ENCODE assay signal across 9 cellular contexts in genomic region chr7:2404714-2405119, GRCh38. TPM values are rescaled to one million over a fixed set of nuclear protein-coding genes. Genes with fewer than 3 reads are reported as not detected.
DNase-seq lines count a peak whose midpoint lies in the region; ATAC-seq and TF ChIP-seq lines count a peak whose summit lies in the region.
"Had no signal": no experiment of that assay in that cellular context is flagged by ENCODE, and none has a peak within 500 bp of the region (broad histone marks: within the 10 kb centered on the region; RNA-seq: fewer than 3 reads in every experiment).

No MANE protein-coding gene starts in this region.

- H3K9ac ChIP-seq in colonic mucosa (ENCODE audit: low read depth in 2 of 2, low read length in 2 of 2) = peak overlapping the region; percentile 26 to 70

- POLR2A ChIA-PET in naive thymus-derived CD8-positive, alpha-beta T cell (lab: Charles Lee) = interaction anchor here (1.0 to 3.0 kb wide), 4 partner anchors 9 to 107 kb away, joined by 3 to 11 read pairs (median 4); partner anchors contain the start of gene EIF3B

- no peak for ATAC-seq in naive thymus-derived CD8-positive, alpha-beta T cell
- no peak for ATAC-seq in GM21737 (IDR thresholded peaks at IDR 0.05; ENCODE audit: unreplicated experiment)
- ATAC-seq in GM21367 (IDR thresholded peaks at IDR 0.05; ENCODE audit: unreplicated experiment) = no peak

- no peak for TF ChIP-seq CTCF in BE2C (IDR thresholded peaks at IDR 0.05; ENCODE audit: low read depth, low read length)
- no peak for TF ChIP-seq CTCF in LNCaP clone FGC (IDR thresholded peaks at IDR 0.05; ENCODE audit: control insufficient read depth, extremely low read depth, insufficient read depth)
- TF ChIP-seq CTCF in colonic mucosa (IDR thresholded peaks at IDR 0.05) = no peak

- no peaks in the 10 kb centered on the region for H3K27me3 ChIP-seq in BE2C
- no peaks in the 10 kb centered on the region for H3K27me3 ChIP-seq in colonic mucosa

- H3K9me3 ChIP-seq in BE2C (no peaks in the 10 kb centered on the region), colonic mucosa (no peaks in the 10 kb centered on the region)

- H3K36me3 ChIP-seq in BE2C = no peaks in the 10 kb centered on the region
- no peaks in the 10 kb centered on the region for H3K36me3 ChIP-seq in colonic mucosa

- H3K9me3 Mint-ChIP-seq in naive thymus-derived CD8-positive, alpha-beta T cell = no peaks in the 10 kb centered on the region

- H3K4me3 Mint-ChIP-seq in naive thymus-derived CD8-positive, alpha-beta T cell = peak overlapping the region; percentile 78 to 95 (median 88)

- intact Hi-C loops in colonic mucosa (cut with DNase I) = no loop called here

- H3K4me1 ChIP-seq in BE2C (peaks cover 9% of the 10 kb centered on the region), colonic mucosa (peaks cover 7% of the 10 kb centered on the region)

- peak overlapping the region; percentile 83 for H3K4me3 ChIP-seq in BE2C (ENCODE audit: low read depth, low read length)
- peak overlapping the region; percentile 85 for H3K4me3 ChIP-seq in LNCaP clone FGC (ENCODE audit: low read depth, low read length)
- H3K4me3 ChIP-seq in colonic mucosa = peak overlapping the region; percentile 87

- H3K27ac Mint-ChIP-seq in naive thymus-derived CD8-positive, alpha-beta T cell = peak overlapping the region; percentile 82 to 98 (median 88)

- H3K27me3 Mint-ChIP-seq in naive thymus-derived CD8-positive, alpha-beta T cell = no peaks in the 10 kb centered on the region

- H3K27ac ChIP-seq in colonic mucosa = no peak overlapping the region

- peaks cover 0 to 2% (median 0%) of the 10 kb centered on the region in 3 donors for H3K36me3 Mint-ChIP-seq in naive thymus-derived CD8-positive, alpha-beta T cell

- DNase-seq in BE2C (no peak), LNCaP clone FGC (ENCODE audit: low read depth) (no peak), colonic mucosa (no peak), DMS79 treated with DMSO at 0.1 percent for 48 hours (lab: John Stamatoyannopoulos, UW) (no peak), GM19238 (ENCODE audit: insufficient read length, low spot score) (no peak)
- no peak for DNase-seq in naive thymus-derived CD8-positive, alpha-beta T cell
- DNase-seq: NCI-H1105 treated with DMSO at 0.1 percent for 48 hours had no signal

- H3K4me1 Mint-ChIP-seq in naive thymus-derived CD8-positive, alpha-beta T cell = peaks cover 47 to 65% (median 60%) of the 10 kb centered on the region in 4 donors

RNA-seq across cellular contexts. Expression of gene CHST12, which starts 1.3 kb away (rescaled TPM):
- polyA plus RNA-seq in BE2C (2012; ENCODE audit: insufficient read depth, insufficient read length, low read depth) = 32.0 TPM
- 1 to 10 TPM; 8.7 to 8.8 TPM for total RNA-seq in colonic mucosa
- 10 to 100 TPM; 19.2 to 19.7 TPM for total RNA-seq in naive thymus-derived CD8-positive, alpha-beta T cell
- 10 to 100 TPM in 2 of 3 donors, 1 to 10 TPM in 1; 8.9 to 21.7 (median 16.5) TPM for polyA plus RNA-seq in naive thymus-derived CD8-positive, alpha-beta T cell

RNA-seq across cellular contexts. Expression of gene EIF3B, which starts 50.1 kb away (rescaled TPM):
- 422 TPM for polyA plus RNA-seq in BE2C (2012; ENCODE audit: insufficient read depth, insufficient read length, low read depth)
- 100 to 1,000 TPM in 1 of 2 donors, 10 to 100 TPM in 1; 94.4 to 180 TPM for total RNA-seq in colonic mucosa
- 100 to 1,000 TPM; 153 to 162 TPM for total RNA-seq in naive thymus-derived CD8-positive, alpha-beta T cell
- 100 to 1,000 TPM in 2 of 3 donors, 10 to 100 TPM in 1; 96.5 to 164 (median 114) TPM for polyA plus RNA-seq in naive thymus-derived CD8-positive, alpha-beta T cell
